12 cellular contexts compared by ENCODE assay signal in genomic region chr12:69196302-69197288, GRCh38. TPM values are rescaled to one million over a fixed set of nuclear protein-coding genes. Genes with fewer than 3 reads are reported as not detected.
A peak's percentile ranks its signal among the peaks of the same experiment; 100 is the strongest.
DNase-seq lines count a peak whose midpoint lies in the region; ATAC-seq and TF ChIP-seq lines count a peak whose summit lies in the region.
"Had no signal": no experiment of that assay in that cellular context is flagged by ENCODE, and none has a peak within 500 bp of the region (broad histone marks: within the 10 kb centered on the region; RNA-seq: fewer than 3 reads in every experiment).

No MANE protein-coding gene starts in this region.

- H3K27me3 ChIP-seq in left ventricle myocardium inferior (ENCODE audit: low read depth) (no peaks in the 10 kb centered on the region), OCI-LY3 (ENCODE audit: low read depth, low read length) (no peaks in the 10 kb centered on the region)

- no peak overlapping the region for H3K4me2 ChIP-seq in OCI-LY3 (ENCODE audit: low read length)

- intact Hi-C loops in left ventricle myocardium inferior (cut with micrococcal nuclease) (no loop called here), cardiac septum (cut with DNase I) (no loop called here)

- no peak overlapping the region for H3K4me3 ChIP-seq in left ventricle myocardium inferior
- H3K4me3 ChIP-seq in OCI-LY3 (ENCODE audit: low read length), result no peak overlapping the region
- H3K4me3 ChIP-seq in fibroblast of mammary gland (ENCODE audit: control insufficient read depth, low read depth, low read length), result no peak overlapping the region

- no peaks in the 10 kb centered on the region for H3K79me2 ChIP-seq in OCI-LY3 (ENCODE audit: low read length)

- H3K4me1 ChIP-seq in left ventricle myocardium inferior, result no peaks in the 10 kb centered on the region
- H3K4me1 ChIP-seq in OCI-LY3 (ENCODE audit: low read length), result no peaks in the 10 kb centered on the region

- H4K20me1 ChIP-seq in OCI-LY3 (ENCODE audit: insufficient read depth, low read length), result no peaks in the 10 kb centered on the region

- H3K9me3 ChIP-seq in left ventricle myocardium inferior (replicated peaks), result peaks cover 48% of the 10 kb centered on the region
- H3K9me3 ChIP-seq in OCI-LY3 (ENCODE audit: insufficient read depth, low read length), result peaks cover 17% of the 10 kb centered on the region

- no peaks in the 10 kb centered on the region for H3K36me3 ChIP-seq in left ventricle myocardium inferior
- H3K36me3 ChIP-seq in OCI-LY3 (replicated peaks; ENCODE audit: low read depth, low read length), result peaks cover 7% of the 10 kb centered on the region

- H3K27ac ChIP-seq in left ventricle myocardium inferior (replicated peaks) (no peak overlapping the region), OCI-LY3 (ENCODE audit: low read length) (no peak overlapping the region)

- no peak overlapping the region for H2AFZ ChIP-seq in OCI-LY3 (ENCODE audit: low read depth, low read length)

- no peak overlapping the region for H3K9ac ChIP-seq in OCI-LY3 (ENCODE audit: low read length)

- no peak for ATAC-seq in HG03378 (IDR thresholded peaks at IDR 0.05; ENCODE audit: unreplicated experiment)
- no peak for ATAC-seq in HG03439 (IDR thresholded peaks at IDR 0.05; ENCODE audit: unreplicated experiment)

- DNase-seq in left ventricle myocardium inferior (no peak), cardiac septum (ENCODE audit: low spot score) (no peak), fibroblast of mammary gland (ENCODE audit: low read depth) (peak; percentile 19), mesenteric fat pad (ENCODE audit: low spot score) (no peak), activated gamma-delta T cell treated with Interleukin-2 at 50 U/mL for 16 hours (no peak)
- DNase-seq: activated CD4-positive, alpha-beta T cell treated with anti-CD3 and anti-CD28 coated beads, Interleukin-2, amount 10 ng/mL, durations not matched to agents 24 days and 14 days; naive B cell; NK-92 treated with Interleukin-12 subunit alpha and Interleukin-12 subunit beta, amount 100 ng/mL, for 24 hours; stimulated activated CD4-positive, alpha-beta T cell treated with anti-CD3 and anti-CD28 coated beads, Interleukin-4, amount 100 ng/mL, for 4 hours had no signal

- TF ChIP-seq CTCF in left ventricle myocardium inferior (IDR thresholded peaks at IDR 0.05; ENCODE audit: borderline replicate concordance) (peak; percentile 25), OCI-LY3 (IDR thresholded peaks at IDR 0.05; ENCODE audit: low read depth, low read length) (peak; percentile 38), fibroblast of mammary gland (conservative IDR thresholded peaks at IDR 0.05; ENCODE audit: control insufficient read depth, insufficient read depth, low read depth, low read length) (peak; percentile 43)

RNA-seq across cellular contexts. Expression of gene CPSF6, which starts 42.8 kb away (rescaled TPM):
- 28.6 TPM for total RNA-seq in left ventricle myocardium inferior
- total RNA-seq in cardiac septum, result 35.4 TPM
- total RNA-seq in mesenteric fat pad, result 44.7 TPM
